ENCODE assay signal across 8 cellular contexts in the genomic region with DNA sequence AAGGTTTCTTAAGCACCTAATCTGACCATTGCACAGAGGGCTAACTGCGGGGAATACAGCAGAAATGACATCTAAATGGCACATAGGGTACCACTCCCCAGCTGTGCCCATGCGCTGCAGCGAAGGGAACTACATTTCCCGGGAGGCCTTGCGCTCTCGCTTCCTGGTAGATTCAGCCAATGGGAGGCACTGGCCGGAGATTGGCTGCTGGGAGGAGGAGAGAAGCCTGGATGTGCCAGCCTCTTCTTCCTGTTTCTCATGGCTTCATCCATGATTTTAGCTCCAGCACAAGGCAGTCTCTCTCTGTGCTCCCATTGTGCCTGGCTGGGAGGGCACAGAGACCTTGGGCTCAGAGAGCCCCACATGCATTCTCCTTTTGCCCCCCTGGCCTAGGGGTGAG.
DNase-seq lines count a peak whose midpoint lies in the region; ATAC-seq, FAIRE-seq and TF ChIP-seq lines count a peak whose summit lies in the region.

No MANE protein-coding gene starts in this region.

- no peak overlapping the region for H3K27ac ChIP-seq in SJSA1
- no peak overlapping the region for H3K27ac ChIP-seq in small intestine (ENCODE audit: low read depth in 1 of 2, low read length in 1 of 2)

- H3K27me3 Mint-ChIP-seq in glutamatergic neuron (ENCODE audit: unreplicated experiment): peaks cover 2% of the 10 kb centered on the region
- H3K27me3 Mint-ChIP-seq in type B pancreatic cell: peaks cover 19% of the 10 kb centered on the region

- no peaks in the 10 kb centered on the region for H3K36me3 Mint-ChIP-seq in glutamatergic neuron (ENCODE audit: unreplicated experiment)
- H3K36me3 Mint-ChIP-seq in type B pancreatic cell: no peaks in the 10 kb centered on the region

- H3K9me3 ChIP-seq in SJSA1 (replicated peaks): no peaks in the 10 kb centered on the region
- H3K9me3 ChIP-seq in small intestine (ENCODE audit: control insufficient read depth, low read depth): no peaks in the 10 kb centered on the region

- H3K4me1 Mint-ChIP-seq in glutamatergic neuron (ENCODE audit: low read depth, unreplicated experiment): no peaks in the 10 kb centered on the region
- H3K4me1 Mint-ChIP-seq in type B pancreatic cell (ENCODE audit: unreplicated experiment): no peaks in the 10 kb centered on the region

- TF ChIP-seq CTCF in glutamatergic neuron (IDR thresholded peaks at IDR 0.05; ENCODE audit: partially characterized antibody, unreplicated experiment) (no peak), type B pancreatic cell (conservative IDR thresholded peaks at IDR 0.05) (no peak)

- WGBS in small intestine, 3 donors: 37 to 48% (median 42%) methylated on average over 7 of the region's 7 CpGs

- H3K36me3 ChIP-seq in SJSA1: no peaks in the 10 kb centered on the region
- H3K36me3 ChIP-seq in small intestine (ENCODE audit: control insufficient read depth in 2 of 2, insufficient read depth in 2 of 2, low read length in 2 of 2): no peaks in the 10 kb centered on the region

- H3K27ac Mint-ChIP-seq in glutamatergic neuron (ENCODE audit: unreplicated experiment) (no peak overlapping the region), type B pancreatic cell (no peak overlapping the region)

- no peaks in the 10 kb centered on the region; the same call in 1 of the 2 replicates for H3K27me3 ChIP-seq in SJSA1 (replicated peaks)
- H3K27me3 ChIP-seq in small intestine (ENCODE audit: control insufficient read depth in 2 of 2, insufficient read depth in 2 of 2, low read length in 2 of 2): no peaks in the 10 kb centered on the region

- H3K9me3 Mint-ChIP-seq in glutamatergic neuron (ENCODE audit: unreplicated experiment) (no peaks in the 10 kb centered on the region), type B pancreatic cell (no peaks in the 10 kb centered on the region)

- H3K4me3 ChIP-seq in SJSA1 (no peak overlapping the region), small intestine (ENCODE audit: low read depth in 1 of 2, low read length in 2 of 2) (no peak overlapping the region)

- no peak for ATAC-seq in GM21576 (IDR thresholded peaks at IDR 0.05; ENCODE audit: unreplicated experiment)

- H3K4me3 Mint-ChIP-seq in glutamatergic neuron (ENCODE audit: unreplicated experiment): peak overlapping the region; percentile 20
- no peak overlapping the region for H3K4me3 Mint-ChIP-seq in type B pancreatic cell

- H3K4me1 ChIP-seq in SJSA1 (replicated peaks) (peaks cover 5% of the 10 kb centered on the region; the same call in 1 of the 2 replicates), small intestine (ENCODE audit: control insufficient read depth in 2 of 2, insufficient read depth in 1 of 2, low read depth in 1 of 2, low read length in 1 of 2) (no peaks in the 10 kb centered on the region)

- peak; percentile 36 for DNase-seq in D341Med (ENCODE audit: low spot score)
- peak; percentile 81 for DNase-seq in HT1080 (ENCODE audit: low read depth)
- peak; percentile 51 to 69 for DNase-seq in SJSA1 (ENCODE audit: low read depth in 1 of 2, low spot score in 2 of 2)
- DNase-seq in glutamatergic neuron: peak; percentile 67
- peak; percentile 41 for DNase-seq in small intestine
- DNase-seq in NCI-H1105 (lab: John Stamatoyannopoulos, UW): no peak
- DNase-seq in type B pancreatic cell (ENCODE audit: extremely low spot score, unreplicated experiment): no peak

- no peak for FAIRE-seq in small intestine (lab: Jason Lieb, UNC)

Comparison
In these comparisons a context has a peak if more than half of its experiments do, and no peak if none do; other contexts are left out.
1. DNase-seq: peak in D341Med (single experiment), HT1080 (single experiment), SJSA1 (2 of 2), glutamatergic neuron (single experiment) and small intestine (single experiment); none in NCI-H1105 (single experiment) and type B pancreatic cell (single experiment).